38 cellular contexts compared by ENCODE assay signal in genomic region chr14:88301381-88301780, GRCh38. TPM values are rescaled to one million over a fixed set of nuclear protein-coding genes. Genes with fewer than 3 reads are reported as not detected.
"Had no signal": no experiment of that assay in that cellular context is flagged by ENCODE, and none has a peak within 500 bp of the region (broad histone marks: within the 10 kb centered on the region; RNA-seq: fewer than 3 reads in every experiment).

No MANE protein-coding gene starts in this region.

- H3K4me3 Mint-ChIP-seq: activated B cell treated with CpG ODN at 0.5 μM for 24 hours; activated CD4-positive, alpha-beta memory T cell treated with anti-CD3 and anti-CD28 coated beads for 36 hours; activated CD4-positive, alpha-beta T cell treated with anti-CD3 and anti-CD28 coated beads, Interleukin-2, amount 10 ng/mL, durations not matched to agents 24 days and 14 days; activated CD8-positive, alpha-beta T cell treated with anti-CD3 and anti-CD28 coated beads for 36 hours; activated naive CD4-positive, alpha-beta T cell treated with anti-CD3 and anti-CD28 coated beads, Interleukin-2, amount 10 ng/mL, durations not matched to agents 7 days and 5 days; activated naive CD4-positive, alpha-beta T cell treated with anti-CD3 and anti-CD28 coated beads, Interleukin-2, amount 50 U/mL, for 24 hours; activated naive CD8-positive, alpha-beta T cell; activated naive CD8-positive, alpha-beta T cell treated with anti-CD3 and anti-CD28 coated beads, Interleukin-2, amount 10 ng/mL, durations not matched to agents 7 days and 5 days; activated naive CD8-positive, alpha-beta T cell treated with anti-CD3 and anti-CD28 coated beads, Interleukin-2, amount 50 U/mL, for 24 hours; activated T-helper 1 cell treated with anti-CD3 and anti-CD28 coated beads, Interleukin-12 subunit alpha, Interleukin-12 subunit beta, Interleukin-2, Interleukin-4 antibody, amounts not matched to agents 30 ng/mL and 10 ng/mL and 1 ng/mL, durations not matched to agents 14 hours and 24 hours and 36 hours; brain; central memory CD8-positive, alpha-beta T cell; T-helper 1 cell treated with Interleukin-12 subunit alpha and Interleukin-12 subunit beta and Interleukin-4 antibody, amounts not matched to agents 30 μg/mL and 1 μg/mL, for 36 hours; T-helper 2 cell treated with Interferon-gamma antibody and Interleukin-4, amounts not matched to agents 5 μg/mL and 100 μg/mL, for 36 hours had no signal

- H3K4me1 ChIP-seq: ascending aorta had no signal

- H3K36me3 Mint-ChIP-seq: activated CD4-positive, alpha-beta memory T cell treated with anti-CD3 and anti-CD28 coated beads for 36 hours; activated naive CD4-positive, alpha-beta T cell treated with anti-CD3 and anti-CD28 coated beads, Interleukin-2, amount 10 ng/mL, durations not matched to agents 7 days and 5 days; activated naive CD4-positive, alpha-beta T cell treated with anti-CD3 and anti-CD28 coated beads, Interleukin-2, amount 50 U/mL, for 24 hours; activated naive CD8-positive, alpha-beta T cell; activated naive CD8-positive, alpha-beta T cell treated with anti-CD3 and anti-CD28 coated beads, Interleukin-2, amount 10 ng/mL, durations not matched to agents 7 days and 5 days had no signal

- H3K27ac ChIP-seq: ascending aorta, cardiac muscle cell, VCaP had no signal

- FAIRE-seq: bronchial epithelial cell, colon, TTC549 had no signal

- H3K36me3 ChIP-seq: ascending aorta, cardiac muscle cell had no signal

- H3K27me3 Mint-ChIP-seq: brain had no signal

- H3K9me3 Mint-ChIP-seq: activated B cell treated with CpG ODN at 0.5 μM for 24 hours; activated CD4-positive, alpha-beta T cell treated with anti-CD3 and anti-CD28 coated beads, Interleukin-2, amount 10 ng/mL, durations not matched to agents 24 days and 14 days; activated CD8-positive, alpha-beta T cell treated with anti-CD3 and anti-CD28 coated beads for 36 hours; activated naive CD4-positive, alpha-beta T cell treated with anti-CD3 and anti-CD28 coated beads, Interleukin-2, amount 10 ng/mL, durations not matched to agents 7 days and 5 days; activated naive CD4-positive, alpha-beta T cell treated with anti-CD3 and anti-CD28 coated beads, Interleukin-2, amount 50 U/mL, for 24 hours; activated naive CD8-positive, alpha-beta T cell treated with anti-CD3 and anti-CD28 coated beads, Interleukin-2, amount 10 ng/mL, durations not matched to agents 7 days and 5 days; activated naive CD8-positive, alpha-beta T cell treated with anti-CD3 and anti-CD28 coated beads, Interleukin-2, amount 50 U/mL, for 24 hours; activated T-helper 1 cell treated with anti-CD3 and anti-CD28 coated beads, Interleukin-12 subunit alpha, Interleukin-12 subunit beta, Interleukin-2, Interleukin-4 antibody, amounts not matched to agents 30 ng/mL and 10 ng/mL and 1 ng/mL, durations not matched to agents 14 hours and 24 hours and 36 hours; activated T-helper 2 cell treated with anti-CD3 and anti-CD28 coated beads, Interferon-gamma antibody, Interleukin-2, Interleukin-4, amounts not matched to agents 10 μg/mL and 5 μg/mL and 100 μg/mL, durations not matched to agents 14 hours and 24 hours and 36 hours; central memory CD8-positive, alpha-beta T cell; T-helper 1 cell treated with Interleukin-12 subunit alpha and Interleukin-12 subunit beta and Interleukin-4 antibody, amounts not matched to agents 30 μg/mL and 1 μg/mL, for 36 hours; T-helper 2 cell treated with Interferon-gamma antibody and Interleukin-4, amounts not matched to agents 5 μg/mL and 100 μg/mL, for 36 hours had no signal

- H3K9me3 ChIP-seq: ascending aorta had no signal

- H3K4me3 ChIP-seq: ascending aorta, cardiac muscle cell had no signal

- H3K4me1 Mint-ChIP-seq: activated CD4-positive, alpha-beta T cell treated with anti-CD3 and anti-CD28 coated beads, Interleukin-2, amount 10 ng/mL, durations not matched to agents 24 days and 14 days; activated naive CD4-positive, alpha-beta T cell treated with anti-CD3 and anti-CD28 coated beads, Interleukin-2, amount 10 ng/mL, durations not matched to agents 7 days and 5 days; activated naive CD4-positive, alpha-beta T cell treated with anti-CD3 and anti-CD28 coated beads, Interleukin-2, amount 50 U/mL, for 24 hours; activated naive CD8-positive, alpha-beta T cell treated with anti-CD3 and anti-CD28 coated beads, Interleukin-2, amount 10 ng/mL, durations not matched to agents 7 days and 5 days had no signal

- H3K27ac Mint-ChIP-seq: activated B cell treated with CpG ODN at 0.5 μM for 24 hours; activated CD4-positive, alpha-beta memory T cell treated with anti-CD3 and anti-CD28 coated beads for 36 hours; activated CD4-positive, alpha-beta T cell treated with anti-CD3 and anti-CD28 coated beads, Interleukin-2, amount 10 ng/mL, durations not matched to agents 24 days and 14 days; activated CD8-positive, alpha-beta T cell treated with anti-CD3 and anti-CD28 coated beads for 36 hours; activated naive CD4-positive, alpha-beta T cell treated with anti-CD3 and anti-CD28 coated beads, Interleukin-2, amount 10 ng/mL, durations not matched to agents 7 days and 5 days; activated naive CD4-positive, alpha-beta T cell treated with anti-CD3 and anti-CD28 coated beads, Interleukin-2, amount 50 U/mL, for 24 hours; activated naive CD8-positive, alpha-beta T cell; activated naive CD8-positive, alpha-beta T cell treated with anti-CD3 and anti-CD28 coated beads, Interleukin-2, amount 10 ng/mL, durations not matched to agents 7 days and 5 days; activated naive CD8-positive, alpha-beta T cell treated with anti-CD3 and anti-CD28 coated beads, Interleukin-2, amount 50 U/mL, for 24 hours; activated T-helper 1 cell treated with anti-CD3 and anti-CD28 coated beads, Interleukin-12 subunit alpha, Interleukin-12 subunit beta, Interleukin-2, Interleukin-4 antibody, amounts not matched to agents 30 ng/mL and 10 ng/mL and 1 ng/mL, durations not matched to agents 14 hours and 24 hours and 36 hours; activated T-helper 2 cell treated with anti-CD3 and anti-CD28 coated beads, Interferon-gamma antibody, Interleukin-2, Interleukin-4, amounts not matched to agents 10 μg/mL and 5 μg/mL and 100 μg/mL, durations not matched to agents 14 hours and 24 hours and 36 hours; T-helper 1 cell treated with Interleukin-12 subunit alpha and Interleukin-12 subunit beta and Interleukin-4 antibody, amounts not matched to agents 30 μg/mL and 1 μg/mL, for 36 hours; T-helper 2 cell treated with Interferon-gamma antibody and Interleukin-4, amounts not matched to agents 5 μg/mL and 100 μg/mL, for 36 hours had no signal

- DNase-seq: activated B cell treated with CpG ODN at 0.5 μM for 24 hours; activated CD4-positive, alpha-beta memory T cell treated with anti-CD3 and anti-CD28 coated beads for 36 hours; activated CD4-positive, alpha-beta T cell treated with anti-CD3 and anti-CD28 coated beads for 4 hours; activated CD4-positive, alpha-beta T cell treated with anti-CD3 and anti-CD28 coated beads, Interleukin-2, amount 10 ng/mL, durations not matched to agents 24 days and 14 days; activated CD4-positive, alpha-beta T cell treated with anti-CD3 and anti-CD28 coated beads, Interleukin-2, amount 50 U/mL, for 1 hour; activated CD4-positive, alpha-beta T cell treated with anti-CD3 and anti-CD28 coated beads, Interleukin-2, amount 50 U/mL, for 4 hours; activated CD4-positive, CD25-positive, alpha-beta regulatory T cell treated with anti-CD3 and anti-CD28 coated beads, Interleukin-2, amount 50 U/mL, for 72 hours; activated CD8-positive, alpha-beta memory T cell treated with anti-CD3 and anti-CD28 coated beads, Interleukin-2, amount 50 U/mL, for 4 hours; activated CD8-positive, alpha-beta T cell treated with anti-CD3 and anti-CD28 coated beads for 36 hours; activated effector memory CD4-positive, alpha-beta T cell treated with Interleukin-2 at 50 U/mL for 16 hours; activated gamma-delta T cell; activated naive CD4-positive, alpha-beta T cell treated with anti-CD3 and anti-CD28 coated beads, Interleukin-2, amount 10 ng/mL, durations not matched to agents 7 days and 5 days; activated naive CD4-positive, alpha-beta T cell treated with Interleukin-2 at 50 U/mL for 16 hours; activated naive CD8-positive, alpha-beta T cell treated with anti-CD3 and anti-CD28 coated beads, Interleukin-2, amount 10 ng/mL, durations not matched to agents 7 days and 5 days; activated naive CD8-positive, alpha-beta T cell treated with anti-CD3 and anti-CD28 coated beads, Interleukin-2, amount 50 U/mL, for 24 hours; activated T-cell treated with anti-CD3 and anti-CD28 coated beads for 4 hours; activated T-cell treated with anti-CD3 and anti-CD28 coated beads, Interleukin-2, amount 50 U/mL, for 1 hour; activated T-cell treated with anti-CD3 and anti-CD28 coated beads, Interleukin-2, amount 50 U/mL, for 48 hours; amygdala; anterior cingulate cortex; T-helper 1 cell; T-helper 2 cell; T-helper 9 cell had no signal

RNA-seq across cellular contexts. Expression of gene KCNK10, which starts 21.7 kb away (rescaled TPM):
- total RNA-seq: activated CD4-positive, alpha-beta memory T cell treated with anti-CD3 and anti-CD28 coated beads for 36 hours; activated CD4-positive, alpha-beta T cell treated with anti-CD3 and anti-CD28 coated beads, Interleukin-2, amount 10 ng/mL, durations not matched to agents 24 days and 14 days; activated CD8-positive, alpha-beta memory T cell treated with anti-CD3 and anti-CD28 coated beads for 36 hours; activated CD8-positive, alpha-beta T cell treated with anti-CD3 and anti-CD28 coated beads for 36 hours; activated naive CD8-positive, alpha-beta T cell treated with anti-CD3 and anti-CD28 coated beads, Interleukin-2, amount 10 ng/mL, durations not matched to agents 7 days and 5 days; activated T-helper 1 cell treated with anti-CD3 and anti-CD28 coated beads, Interleukin-12 subunit alpha, Interleukin-12 subunit beta, Interleukin-2, Interleukin-4 antibody, amounts not matched to agents 30 ng/mL and 10 ng/mL and 1 ng/mL, durations not matched to agents 14 hours and 24 hours and 36 hours; activated T-helper 2 cell treated with anti-CD3 and anti-CD28 coated beads, Interferon-gamma antibody, Interleukin-2, Interleukin-4, amounts not matched to agents 10 μg/mL and 5 μg/mL and 100 μg/mL, durations not matched to agents 14 hours and 24 hours and 36 hours; ascending aorta; bronchial epithelial cell; cardiac muscle cell had no signal
- polyA plus RNA-seq: cardiac muscle cell had no signal
